ENCODE assay signal across 1 cellular context in genomic region chr17:6577686-6578263, GRCh38.
TF ChIP-seq lines count a peak whose summit lies in the region.

No MANE protein-coding gene starts in this region.

TF ChIP-seq in H1, 55 proteins besides CTCF, POLR2A, EP300 and RAD21:
- TF ChIP-seq KDM1A (IDR thresholded peaks at IDR 0.05; ENCODE audit: borderline replicate concordance, low read length) (peak; percentile 89), CREB1 (IDR thresholded peaks at IDR 0.05) (no peak)
